25 cellular contexts compared by ENCODE assay signal in the genomic region with DNA sequence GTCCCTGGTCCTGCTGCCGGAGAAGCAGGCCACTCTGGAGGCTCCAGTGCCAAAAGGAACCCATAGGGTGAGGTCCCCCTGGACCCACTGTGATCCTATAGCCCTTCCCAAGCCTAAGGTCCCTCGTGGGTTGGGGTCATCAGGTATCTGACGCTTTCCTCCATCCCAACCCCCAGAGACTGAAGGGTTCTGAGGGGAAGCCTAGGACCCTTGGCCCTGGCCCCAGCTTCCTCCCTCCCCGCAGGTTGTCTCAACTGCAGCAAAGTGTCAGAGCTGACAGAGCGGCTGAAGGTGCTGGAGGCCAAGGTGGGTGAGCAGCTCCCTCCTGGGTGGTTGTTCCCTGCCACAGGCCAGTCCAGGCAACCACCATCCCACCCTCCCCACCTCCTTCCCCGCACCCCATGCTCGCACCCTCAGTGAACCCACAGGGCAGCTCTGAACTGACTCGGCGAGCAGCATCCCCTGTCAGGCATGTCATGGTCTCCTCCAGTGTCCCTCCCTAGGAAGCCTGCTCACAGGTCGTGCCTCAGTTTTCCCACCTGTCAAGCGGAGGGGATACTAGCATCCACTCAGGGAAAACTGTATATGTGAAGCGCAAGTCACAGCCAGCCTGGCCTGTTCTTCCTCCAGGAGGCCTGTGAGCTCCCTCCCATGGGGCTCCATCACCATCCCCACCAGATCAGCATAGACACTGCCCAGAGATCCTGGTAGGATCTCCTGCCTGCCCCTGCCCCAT. TPM values are rescaled to one million over a fixed set of nuclear protein-coding genes. Genes with fewer than 3 reads are reported as not detected.
DNase-seq lines count a peak whose midpoint lies in the region; ATAC-seq and TF ChIP-seq lines count a peak whose summit lies in the region.
"Had no signal": no experiment of that assay in that cellular context is flagged by ENCODE, and none has a peak within 500 bp of the region (broad histone marks: within the 10 kb centered on the region; RNA-seq: fewer than 3 reads in every experiment).

No MANE protein-coding gene starts in this region.

- no peaks in the 10 kb centered on the region for H3K36me3 Mint-ChIP-seq in CD14-positive monocyte
- no peaks in the 10 kb centered on the region for H3K36me3 Mint-ChIP-seq in activated CD4-positive, alpha-beta memory T cell treated with anti-CD3 and anti-CD28 coated beads for 36 hours

- H3K4me1 ChIP-seq in Peyer's patch (peaks cover 0 to 13% (median 0%) of the 10 kb centered on the region in 4 donors), left lung (peaks cover 17 to 23% of the 10 kb centered on the region in 2 donors), skeletal muscle satellite cell (ENCODE audit: control insufficient read depth, insufficient read depth, low read length) (peaks cover 14% of the 10 kb centered on the region)
- H3K4me1 ChIP-seq: psoas muscle had no signal

- H3K4me3 ChIP-seq in Peyer's patch (no peak overlapping the region), left lung (no peak overlapping the region), skeletal muscle satellite cell (ENCODE audit: low read length) (no peak overlapping the region)
- H3K4me3 ChIP-seq: BLaER1 treated with 17β-estradiol and CSF1 and Interleukin-3, amounts not matched to agents 10 nM and 100 nM; heart right ventricle; MG63; psoas muscle; SK-N-MC had no signal

- H3K4me2 ChIP-seq in skeletal muscle satellite cell (ENCODE audit: low read length) = no peak overlapping the region

- H3K36me3 ChIP-seq in Peyer's patch (no peaks in the 10 kb centered on the region), left lung (no peaks in the 10 kb centered on the region), skeletal muscle satellite cell (ENCODE audit: insufficient read depth, low read length) (no peaks in the 10 kb centered on the region)
- H3K36me3 ChIP-seq: BLaER1 treated with 17β-estradiol and CSF1 and Interleukin-3, amounts not matched to agents 10 nM and 100 nM; heart right ventricle; MG63 had no signal

- POLR2A ChIA-PET in activated CD4-positive, alpha-beta memory T cell treated with anti-CD3 and anti-CD28 coated beads for 36 hours (lab: Charles Lee) = no interaction called here

- CTCF ChIA-PET in activated CD4-positive, alpha-beta memory T cell treated with anti-CD3 and anti-CD28 coated beads for 36 hours (lab: Charles Lee) = interaction anchor here (0.9 kb wide), 1 partner anchor 19 kb away, joined by 3 read pairs; no protein-coding TSS in a partner anchor

- H3K27ac Mint-ChIP-seq in CD14-positive monocyte = no peak overlapping the region
- no peak overlapping the region for H3K27ac Mint-ChIP-seq in activated CD4-positive, alpha-beta memory T cell treated with anti-CD3 and anti-CD28 coated beads for 36 hours
- H3K27ac Mint-ChIP-seq: activated B cell treated with CpG ODN at 0.5 μM for 24 hours; activated CD4-positive, alpha-beta memory T cell treated with anti-CD3 and anti-CD28 coated beads, Interleukin-2, amount 10 ng/mL, durations not matched to agents 7 days and 5 days; activated T-cell treated with anti-CD3 and anti-CD28 coated beads, Interleukin-2, amount 50 U/mL, for 24 hours had no signal

- peaks cover 0 to 3% (median 1%) of the 10 kb centered on the region in 3 donors for H3K27me3 Mint-ChIP-seq in CD14-positive monocyte (ENCODE audit: low read depth in 3 of 3)
- no peaks in the 10 kb centered on the region for H3K27me3 Mint-ChIP-seq in activated CD4-positive, alpha-beta memory T cell treated with anti-CD3 and anti-CD28 coated beads for 36 hours
- H3K27me3 Mint-ChIP-seq: activated T-cell treated with anti-CD3 and anti-CD28 coated beads, Interleukin-2, amount 50 U/mL, for 24 hours had no signal

- peak overlapping the region; percentile 39 for H3K9ac ChIP-seq in skeletal muscle satellite cell (ENCODE audit: low read depth, low read length)

- TF ChIP-seq CTCF in CD14-positive monocyte (IDR thresholded peaks at IDR 0.05) (no peak), Peyer's patch (IDR thresholded peaks at IDR 0.05) (no peak), left lung (IDR thresholded peaks at IDR 0.05) (no peak)

- H3K4me1 Mint-ChIP-seq in CD14-positive monocyte = peaks cover 5% of the 10 kb centered on the region
- H3K4me1 Mint-ChIP-seq in activated CD4-positive, alpha-beta memory T cell treated with anti-CD3 and anti-CD28 coated beads for 36 hours (ENCODE audit: low read depth) = no peaks in the 10 kb centered on the region
- H3K4me1 Mint-ChIP-seq: activated B cell treated with CpG ODN at 0.5 μM for 24 hours; activated CD4-positive, alpha-beta memory T cell treated with anti-CD3 and anti-CD28 coated beads, Interleukin-2, amount 10 ng/mL, durations not matched to agents 7 days and 5 days had no signal

- no peak for TF ChIP-seq POLR2A in Peyer's patch (IDR thresholded peaks at IDR 0.05)

- no peaks in the 10 kb centered on the region for H3K9me3 Mint-ChIP-seq in CD14-positive monocyte
- no peaks in the 10 kb centered on the region for H3K9me3 Mint-ChIP-seq in activated CD4-positive, alpha-beta memory T cell treated with anti-CD3 and anti-CD28 coated beads for 36 hours
- H3K9me3 Mint-ChIP-seq: activated B cell treated with CpG ODN at 0.5 μM for 24 hours; activated CD4-positive, alpha-beta memory T cell treated with anti-CD3 and anti-CD28 coated beads, Interleukin-2, amount 10 ng/mL, durations not matched to agents 7 days and 5 days; activated T-cell treated with anti-CD3 and anti-CD28 coated beads, Interleukin-2, amount 50 U/mL, for 24 hours; H9 had no signal

- intact Hi-C loops in CD14-positive monocyte (cut with micrococcal nuclease) (no loop called here), left lung (cut with DNase I) (no loop called here)
- intact Hi-C loops in activated CD4-positive, alpha-beta memory T cell treated with anti-CD3 and anti-CD28 coated beads for 36 hours (cut with micrococcal nuclease) = no loop called here

- no peak overlapping the region for H3K4me3 Mint-ChIP-seq in CD14-positive monocyte
- H3K4me3 Mint-ChIP-seq in activated CD4-positive, alpha-beta memory T cell treated with anti-CD3 and anti-CD28 coated beads for 36 hours = no peak overlapping the region
- H3K4me3 Mint-ChIP-seq: activated B cell treated with CpG ODN at 0.5 μM for 24 hours; activated CD4-positive, alpha-beta memory T cell treated with anti-CD3 and anti-CD28 coated beads, Interleukin-2, amount 10 ng/mL, durations not matched to agents 7 days and 5 days; activated T-cell treated with anti-CD3 and anti-CD28 coated beads, Interleukin-2, amount 50 U/mL, for 24 hours; H9 had no signal

- H3K27me3 ChIP-seq in Peyer's patch = no peaks in the 10 kb centered on the region
- no peaks in the 10 kb centered on the region for H3K27me3 ChIP-seq in left lung
- H3K27me3 ChIP-seq in skeletal muscle satellite cell (ENCODE audit: control insufficient read depth, insufficient read depth, low read length) = peaks cover 26% of the 10 kb centered on the region
- H3K27me3 ChIP-seq: BLaER1 treated with 17β-estradiol and CSF1 and Interleukin-3, amounts not matched to agents 10 nM and 100 nM; MG63 had no signal

- H3K9me3 ChIP-seq in Peyer's patch = no peaks in the 10 kb centered on the region
- no peaks in the 10 kb centered on the region for H3K9me3 ChIP-seq in left lung
- no peaks in the 10 kb centered on the region for H3K9me3 ChIP-seq in skeletal muscle satellite cell (replicated peaks; ENCODE audit: low read length)
- H3K9me3 ChIP-seq: BLaER1 treated with 17β-estradiol and CSF1 and Interleukin-3, amounts not matched to agents 10 nM and 100 nM; heart right ventricle; MG63; psoas muscle had no signal

- ATAC-seq in left lung = no peak

- H3K27ac ChIP-seq in Peyer's patch (peak overlapping the region in 3 of 4 donors; percentile 31 to 72 (median 70)), left lung (peak overlapping the region; percentile 48 to 58)
- H3K27ac ChIP-seq: BLaER1 treated with 17β-estradiol and CSF1 and Interleukin-3, amounts not matched to agents 10 nM and 100 nM; psoas muscle; SK-N-MC had no signal

- DNase-seq in CD14-positive monocyte (ENCODE audit: low spot score) (peak; percentile 37), Peyer's patch (no peak), left lung (no peak), DMS 273 treated with DMSO at 0.1 percent for 48 hours (lab: John Stamatoyannopoulos, UW) (no peak), NCI-H2196 treated with DMSO at 0.1 percent for 48 hours (lab: John Stamatoyannopoulos, UW; ENCODE audit: unreplicated experiment) (no peak), SK-N-DZ (ENCODE audit: low spot score) (no peak)
- no peak for DNase-seq in activated CD4-positive, alpha-beta memory T cell treated with anti-CD3 and anti-CD28 coated beads for 36 hours
- DNase-seq: ACHN; activated B cell treated with CpG ODN at 0.5 μM for 24 hours; activated CD4-positive, alpha-beta memory T cell treated with anti-CD3 and anti-CD28 coated beads, Interleukin-2, amount 10 ng/mL, durations not matched to agents 7 days and 5 days; activated T-cell treated with anti-CD3 and anti-CD28 coated beads, Interleukin-2, amount 50 U/mL, for 24 hours; amniotic stem cell; Calu3; cortex of kidney; H9; NCI-H1436; stimulated activated CD4-positive, alpha-beta T cell treated with anti-CD3 and anti-CD28 coated beads, Interleukin-12 subunit alpha, Interleukin-12 subunit beta, amount 100 ng/mL, for 4 hours; T-helper 9 cell had no signal

RNA-seq across cellular contexts. Expression of gene EMID1, which starts 20.7 kb away (rescaled TPM):
- polyA plus RNA-seq in CD14-positive monocyte = not detected
- 1 to 10 TPM; 1.9 to 7.1 (median 4.2) TPM for total RNA-seq in Peyer's patch
- total RNA-seq in left lung = 10 to 100 TPM; 10.5 to 17.7 TPM
- 0.87 TPM in 1 of 2 replicates, not detected in the other for total RNA-seq in skeletal muscle satellite cell (2012; rRNA removed)
- total RNA-seq in activated CD4-positive, alpha-beta memory T cell treated with anti-CD3 and anti-CD28 coated beads for 36 hours = not detected
- polyA plus RNA-seq in SK-N-DZ (2014; cell fraction: cytosol; rRNA removed) = 3.9 and 4.1 TPM in 2 replicates
- 3.2 and 3.3 TPM in 2 replicates for polyA plus RNA-seq in SK-N-DZ (2014; cell fraction: nucleus; rRNA removed)
- total RNA-seq: activated B cell treated with CpG ODN at 0.5 μM for 24 hours, bronchial epithelial cell had no signal

RNA-seq across cellular contexts. Expression of gene RHBDD3, which starts 41.4 kb away (rescaled TPM):
- polyA plus RNA-seq in CD14-positive monocyte = 1 to 10 TPM; 4.0 to 4.8 TPM
- 10 to 100 TPM; 25.4 to 47.2 (median 36.2) TPM for total RNA-seq in Peyer's patch
- total RNA-seq in left lung = 10 to 100 TPM; 24.1 to 34.7 TPM
- 24.2 and 24.3 TPM in 2 replicates for total RNA-seq in skeletal muscle satellite cell (2012; rRNA removed)
- 10 to 100 TPM; 20.2 to 21.1 TPM for total RNA-seq in activated CD4-positive, alpha-beta memory T cell treated with anti-CD3 and anti-CD28 coated beads for 36 hours
- polyA plus RNA-seq in SK-N-DZ (2014; cell fraction: cytosol; rRNA removed) = 92.4 and 120 TPM in 2 replicates
- 74.4 and 98.6 TPM in 2 replicates for polyA plus RNA-seq in SK-N-DZ (2014; cell fraction: nucleus; rRNA removed)

RNA-seq across cellular contexts. Expression of gene EWSR1, which starts 41.7 kb away (rescaled TPM):
- polyA plus RNA-seq in CD14-positive monocyte = 100 to 1,000 TPM in 1 of 2 donors, 10 to 100 TPM in 1; 81.2 to 136 TPM
- total RNA-seq in Peyer's patch = 100 to 1,000 TPM; 186 to 444 (median 276) TPM
- 100 to 1,000 TPM; 125 to 189 TPM for total RNA-seq in left lung
- total RNA-seq in skeletal muscle satellite cell (2012; rRNA removed) = 113 and 138 TPM in 2 replicates
- 100 to 1,000 TPM; 286 to 302 TPM for total RNA-seq in activated CD4-positive, alpha-beta memory T cell treated with anti-CD3 and anti-CD28 coated beads for 36 hours
- polyA plus RNA-seq in SK-N-DZ (2014; cell fraction: cytosol; rRNA removed) = 186 and 209 TPM in 2 replicates
- 411 and 553 TPM in 2 replicates for polyA plus RNA-seq in SK-N-DZ (2014; cell fraction: nucleus; rRNA removed)
